In genomic region chr6:2872417-2873358, GRCh38 we compare ENCODE assay signal across 2 cellular contexts.
TF ChIP-seq lines count a peak whose summit lies in the region.

No MANE protein-coding gene starts in this region.

TF ChIP-seq in HepG2, 621 proteins besides CTCF, POLR2A, EP300 and RAD21:
- TF ChIP-seq ZNF784 (CRISPR knock-in tag; IDR thresholded peaks at IDR 0.05; ENCODE audit: borderline replicate concordance) (no peak), MNT (IDR thresholded peaks at IDR 0.05) (peak; percentile 91)

TF ChIP-seq in GM23338, 12 proteins besides CTCF, POLR2A, EP300 and RAD21:
- no peak for TF ChIP-seq POLR2AphosphoS5 (IDR thresholded peaks at IDR 0.05; ENCODE audit: low read depth)
- TF ChIP-seq EZH2phosphoT487 (IDR thresholded peaks at IDR 0.05; ENCODE audit: unreplicated experiment): no peak
- no peak for TF ChIP-seq ZNF331 (CRISPR knock-in tag; IDR thresholded peaks at IDR 0.05; ENCODE audit: low read depth)
- TF ChIP-seq STAT1 (IDR thresholded peaks at IDR 0.05; ENCODE audit: unreplicated experiment): no peak
- TF ChIP-seq ZNF462 (CRISPR knock-in tag; IDR thresholded peaks at IDR 0.05): no peak
- no peak for TF ChIP-seq REST (IDR thresholded peaks at IDR 0.05; ENCODE audit: unreplicated experiment)
- no peak for TF ChIP-seq NANOG (IDR thresholded peaks at IDR 0.05; ENCODE audit: borderline replicate concordance)
TF ChIP-seq in GM23338: peak in this region for 0.
